In genomic region chr10:64863836-64864235, GRCh38 we compare ENCODE assay signal across 1 cellular context.
TF ChIP-seq lines count a peak whose summit lies in the region.

No MANE protein-coding gene starts in this region.

TF ChIP-seq in WTC11, 78 proteins besides CTCF, POLR2A, EP300 and RAD21 (continued from another document):
- TF ChIP-seq ARID4B (CRISPR knock-in tag; IDR thresholded peaks at IDR 0.05; ENCODE audit: borderline replicate concordance) (no peak), CREB1 (CRISPR knock-in tag; IDR thresholded peaks at IDR 0.05) (no peak), ZNF425 (CRISPR knock-in tag; conservative IDR thresholded peaks at IDR 0.05) (no peak)
TF ChIP-seq in WTC11: peak in this region for 0.
